ENCODE assay signal across 8 cellular contexts in the genomic region with DNA sequence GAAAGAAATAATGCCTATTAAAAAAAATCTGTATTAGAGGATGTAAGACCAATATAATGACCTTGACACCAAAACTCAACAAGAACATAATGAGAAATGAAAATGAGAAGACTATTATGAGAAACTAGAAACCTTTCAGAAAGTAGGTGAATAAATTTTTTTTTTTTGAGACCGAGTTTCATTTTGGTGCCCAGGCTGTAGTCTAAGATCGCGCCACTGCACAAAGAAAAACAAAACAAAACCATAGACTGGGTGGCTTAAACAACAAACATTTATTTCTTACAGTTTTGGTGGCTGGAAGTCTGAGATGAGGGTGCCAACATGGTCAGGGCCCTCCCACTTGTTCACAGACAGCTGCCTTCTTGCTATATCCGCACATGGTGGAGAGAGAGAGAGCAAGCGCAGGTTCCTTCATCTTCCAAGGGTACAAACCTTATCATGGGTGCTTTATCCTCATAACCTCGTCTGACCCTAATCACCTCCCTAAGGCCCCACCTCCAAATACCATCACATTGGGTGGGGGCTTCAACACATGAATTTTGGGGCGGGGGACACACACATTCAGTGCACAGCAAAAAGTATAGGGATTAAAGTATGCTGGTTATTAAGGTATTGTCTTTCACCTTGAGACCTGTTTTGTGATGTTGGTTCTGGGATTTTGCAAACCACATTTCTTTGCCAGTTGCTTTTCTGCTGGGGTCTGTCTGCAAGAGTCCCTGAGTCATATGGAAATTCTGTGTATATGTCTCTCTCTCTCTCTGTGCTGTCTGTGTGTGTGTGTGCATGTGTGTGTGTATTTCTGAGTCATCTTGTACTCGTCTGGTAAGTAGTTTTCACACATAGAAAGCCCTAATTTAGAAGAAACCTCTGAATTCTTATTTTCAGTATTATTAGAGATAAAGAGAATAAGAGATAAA. TPM values are rescaled to one million over a fixed set of nuclear protein-coding genes. Genes with fewer than 3 reads are reported as not detected.
DNase-seq lines count a peak whose midpoint lies in the region; ATAC-seq lines count a peak whose summit lies in the region.

No MANE protein-coding gene starts in this region.

- CTCF ChIA-PET in activated naive CD4-positive, alpha-beta T cell treated with anti-CD3 and anti-CD28 coated beads for 36 hours (lab: Charles Lee) = interaction anchor here (0.6 to 1.5 kb wide), 7 partner anchors 17 to 202 kb away, joined by 3 to 5 read pairs (median 4); no protein-coding TSS in a partner anchor

- H3K4me3 Mint-ChIP-seq in activated naive CD4-positive, alpha-beta T cell treated with anti-CD3 and anti-CD28 coated beads for 36 hours = no peak overlapping the region

- H3K27ac Mint-ChIP-seq in activated naive CD4-positive, alpha-beta T cell treated with anti-CD3 and anti-CD28 coated beads for 36 hours = peak overlapping the region; percentile 36

- peaks cover 14% of the 10 kb centered on the region for H3K4me1 Mint-ChIP-seq in activated naive CD4-positive, alpha-beta T cell treated with anti-CD3 and anti-CD28 coated beads for 36 hours (ENCODE audit: low read depth)

- DNase-seq in Daoy (ENCODE audit: low read depth) = peak; percentile 42
- peak; percentile 91 for DNase-seq in activated naive CD4-positive, alpha-beta T cell treated with anti-CD3 and anti-CD28 coated beads for 36 hours
- DNase-seq in stimulated activated CD4-positive, alpha-beta T cell treated with anti-CD3 and anti-CD28 coated beads, Interleukin-2, amount 100 ng/mL, for 4 hours (ENCODE audit: low read depth) = peak; percentile 46
- DNase-seq in NCI-H748 (lab: John Stamatoyannopoulos, UW; ENCODE audit: unreplicated experiment) = no peak
- no peak for DNase-seq in cardiac septum (ENCODE audit: low spot score)
- no peak for DNase-seq in NCI-H526 treated with DMSO at 0.1 percent for 48 hours (lab: John Stamatoyannopoulos, UW)

- H3K27me3 Mint-ChIP-seq in activated naive CD4-positive, alpha-beta T cell treated with anti-CD3 and anti-CD28 coated beads for 36 hours (ENCODE audit: low read depth) = no peaks in the 10 kb centered on the region

- H3K9me3 Mint-ChIP-seq in activated naive CD4-positive, alpha-beta T cell treated with anti-CD3 and anti-CD28 coated beads for 36 hours = no peaks in the 10 kb centered on the region

- intact Hi-C loops in activated naive CD4-positive, alpha-beta T cell treated with anti-CD3 and anti-CD28 coated beads for 36 hours (cut with micrococcal nuclease) = loop anchor here (1.0 to 2.0 kb wide), 4 partner anchors 27 to 73 kb away; partner anchors contain the start of genes PPHLN1, YAF2 and ZCRB1
- intact Hi-C loops in cardiac septum (cut with DNase I) = no loop called here

- no peaks in the 10 kb centered on the region for H3K36me3 Mint-ChIP-seq in activated naive CD4-positive, alpha-beta T cell treated with anti-CD3 and anti-CD28 coated beads for 36 hours (ENCODE audit: low read depth)

- ATAC-seq in GM21381 (IDR thresholded peaks at IDR 0.05; ENCODE audit: unreplicated experiment) = peak; percentile 80
- peak; percentile 78 for ATAC-seq in HG03575 (IDR thresholded peaks at IDR 0.05; ENCODE audit: extremely low read depth, insufficient number of reproducible peaks, low FRiP score, unreplicated experiment)

RNA-seq across cellular contexts. Expression of gene ZCRB1, which starts 26.2 kb away (rescaled TPM):
- total RNA-seq in Daoy (2014; rRNA removed; shearing (Covaris generic)) = 52.9 and 64.9 TPM in 2 replicates
- 10 to 100 TPM; 79.5 to 84.2 TPM for total RNA-seq in activated naive CD4-positive, alpha-beta T cell treated with anti-CD3 and anti-CD28 coated beads for 36 hours
- 57.1 TPM for total RNA-seq in cardiac septum

RNA-seq across cellular contexts. Expression of gene PPHLN1, which starts 26.3 kb away (rescaled TPM):
- total RNA-seq in Daoy (2014; rRNA removed; shearing (Covaris generic)) = 84.1 and 91.9 TPM in 2 replicates
- total RNA-seq in activated naive CD4-positive, alpha-beta T cell treated with anti-CD3 and anti-CD28 coated beads for 36 hours = 10 to 100 TPM; 52.9 to 63.3 TPM
- total RNA-seq in cardiac septum = 33.7 TPM

Comparison
In these comparisons a context has a peak if more than half of its experiments do, and no peak if none do; other contexts are left out.
1. DNase-seq: peak in Daoy (single experiment), activated naive CD4-positive, alpha-beta T cell treated with anti-CD3 and anti-CD28 coated beads for 36 hours (single experiment) and stimulated activated CD4-positive, alpha-beta T cell treated with anti-CD3 and anti-CD28 coated beads, Interleukin-2, amount 100 ng/mL, for 4 hours (single experiment); none in NCI-H748 (single experiment), cardiac septum (single experiment) and NCI-H526 treated with DMSO at 0.1 percent for 48 hours (single experiment).